In the genomic region with DNA sequence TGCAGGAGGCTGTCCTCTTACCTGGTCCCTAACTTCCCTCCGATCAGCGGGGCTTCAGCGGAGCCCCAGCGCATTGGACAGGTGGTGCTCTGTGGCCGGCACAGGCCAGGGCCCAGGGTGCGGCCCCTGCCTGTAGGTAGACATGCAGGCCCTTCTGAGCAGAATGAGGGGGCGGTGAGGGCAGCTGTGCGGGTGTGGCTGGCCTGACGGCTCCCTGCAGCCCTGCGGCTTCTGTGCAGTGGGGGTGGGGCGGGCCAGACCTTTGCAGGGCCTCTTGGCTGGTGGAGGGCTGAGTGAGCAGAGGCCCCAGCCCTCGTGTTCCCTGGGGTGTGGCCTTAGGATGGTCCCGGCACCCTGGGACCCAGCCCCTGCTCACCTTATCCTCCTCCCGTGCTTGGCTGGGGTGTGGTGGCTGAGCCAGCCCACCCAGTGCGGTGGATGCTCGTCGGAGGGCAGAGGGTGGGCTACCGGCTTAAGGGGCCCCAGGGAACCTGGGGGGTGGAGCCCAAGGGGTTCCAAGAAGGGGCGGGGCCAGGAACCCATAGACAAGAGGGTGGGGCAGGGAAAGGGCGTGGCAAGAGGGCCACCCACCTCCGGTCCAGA, we compare ENCODE assay signal across 2 cellular contexts.
A peak's percentile ranks its signal among the peaks of the same experiment; 100 is the strongest.
TF ChIP-seq lines count a peak whose summit lies in the region.

No MANE protein-coding gene starts in this region.

TF ChIP-seq in H1, 55 proteins besides CTCF, POLR2A, EP300 and RAD21 (continued from another document):
- no peak for TF ChIP-seq HDAC2 (IDR thresholded peaks at IDR 0.05; ENCODE audit: borderline replicate concordance in 1 of 2, low read depth in 2 of 2, low read length in 2 of 2)
- peak; percentile 82; the same call in 1 of the 2 replicates for TF ChIP-seq EGR1 (IDR thresholded peaks at IDR 0.05; ENCODE audit: borderline replicate concordance, low read depth, low read length)
- no peak for TF ChIP-seq JUN (IDR thresholded peaks at IDR 0.05; ENCODE audit: low read depth, low read length)
- TF ChIP-seq CHD1 (IDR thresholded peaks at IDR 0.05; ENCODE audit: low read depth, low read length) = no peak
- TF ChIP-seq CHD2 (IDR thresholded peaks at IDR 0.05; ENCODE audit: low read length) = no peak
- no peak for TF ChIP-seq RBBP5 (IDR thresholded peaks at IDR 0.05; ENCODE audit: borderline replicate concordance, low read depth, low read length)

TF ChIP-seq in HEK293T, 16 proteins besides CTCF, POLR2A, EP300 and RAD21 (continued from another document):
- TF ChIP-seq, protein P1, sequence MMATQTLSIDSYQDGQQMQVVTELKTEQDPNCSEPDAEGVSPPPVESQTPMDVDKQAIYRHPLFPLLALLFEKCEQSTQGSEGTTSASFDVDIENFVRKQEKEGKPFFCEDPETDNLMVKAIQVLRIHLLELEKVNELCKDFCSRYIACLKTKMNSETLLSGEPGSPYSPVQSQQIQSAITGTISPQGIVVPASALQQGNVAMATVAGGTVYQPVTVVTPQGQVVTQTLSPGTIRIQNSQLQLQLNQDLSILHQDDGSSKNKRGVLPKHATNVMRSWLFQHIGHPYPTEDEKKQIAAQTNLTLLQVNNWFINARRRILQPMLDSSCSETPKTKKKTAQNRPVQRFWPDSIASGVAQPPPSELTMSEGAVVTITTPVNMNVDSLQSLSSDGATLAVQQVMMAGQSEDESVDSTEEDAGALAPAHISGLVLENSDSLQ (IDR thresholded peaks at IDR 0.05) = no peak
- no peak for TF ChIP-seq L3MBTL2 (conservative IDR thresholded peaks at IDR 0.05)
- TF ChIP-seq FOXK2 (IDR thresholded peaks at IDR 0.05) = no peak
- TF ChIP-seq FOXM1 (IDR thresholded peaks at IDR 0.05; ENCODE audit: borderline replicate concordance) = no peak
- TF ChIP-seq TARDBP (IDR thresholded peaks at IDR 0.05) = no peak
- no peak for TF ChIP-seq HDGF (IDR thresholded peaks at IDR 0.05; ENCODE audit: borderline replicate concordance)
- no peak for TF ChIP-seq SUZ12 (IDR thresholded peaks at IDR 0.05)
- no peak for TF ChIP-seq ARNT (IDR thresholded peaks at IDR 0.05)
- TF ChIP-seq ZNF384 (IDR thresholded peaks at IDR 0.05) = no peak
- no peak for TF ChIP-seq CTBP1 (IDR thresholded peaks at IDR 0.05; ENCODE audit: borderline replicate concordance)
- no peak for TF ChIP-seq BHLHE40 (IDR thresholded peaks at IDR 0.05; ENCODE audit: borderline replicate concordance)
- no peak for TF ChIP-seq ELF4 (IDR thresholded peaks at IDR 0.05)
- TF ChIP-seq FOXA1 (IDR thresholded peaks at IDR 0.05) = no peak
